Comparison of ENCODE assay signal across 1 cellular context in the genomic region with DNA sequence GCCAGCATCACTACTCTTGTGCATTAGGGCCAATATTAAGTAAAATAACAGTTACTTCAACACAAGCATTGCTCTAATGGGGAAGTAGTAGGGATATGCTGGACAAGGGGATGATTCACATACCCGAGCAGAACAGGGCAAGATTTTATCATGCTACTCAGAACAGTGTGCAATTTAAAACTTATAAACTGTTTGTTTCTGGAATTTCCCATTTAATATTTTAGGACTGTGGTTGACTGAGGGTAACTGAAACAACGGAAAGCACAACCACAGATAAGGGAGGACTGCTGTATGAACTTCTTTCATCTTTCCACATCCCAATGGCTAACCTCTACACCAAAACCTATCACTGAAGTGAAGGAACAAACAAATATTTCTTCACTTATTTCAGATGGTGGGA.
TF ChIP-seq lines count a peak whose summit lies in the region.

No MANE protein-coding gene starts in this region.

TF ChIP-seq in SK-N-SH, 30 proteins besides CTCF, POLR2A, EP300 and RAD21:
- TF ChIP-seq JUND (IDR thresholded peaks at IDR 0.05) = 0 out of 2 replicates have a peak, but pooled peaks have one; percentile 13
- no peak for TF ChIP-seq REST (IDR thresholded peaks at IDR 0.05; ENCODE audit: low read depth, low read length)
- TF ChIP-seq CHD2 (IDR thresholded peaks at IDR 0.05; ENCODE audit: low read length, partially characterized antibody) = no peak
- TF ChIP-seq, protein P1, sequence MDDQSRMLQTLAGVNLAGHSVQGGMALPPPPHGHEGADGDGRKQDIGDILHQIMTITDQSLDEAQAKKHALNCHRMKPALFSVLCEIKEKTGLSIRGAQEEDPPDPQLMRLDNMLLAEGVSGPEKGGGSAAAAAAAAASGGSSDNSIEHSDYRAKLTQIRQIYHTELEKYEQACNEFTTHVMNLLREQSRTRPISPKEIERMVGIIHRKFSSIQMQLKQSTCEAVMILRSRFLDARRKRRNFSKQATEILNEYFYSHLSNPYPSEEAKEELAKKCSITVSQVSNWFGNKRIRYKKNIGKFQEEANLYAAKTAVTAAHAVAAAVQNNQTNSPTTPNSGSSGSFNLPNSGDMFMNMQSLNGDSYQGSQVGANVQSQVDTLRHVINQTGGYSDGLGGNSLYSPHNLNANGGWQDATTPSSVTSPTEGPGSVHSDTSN (IDR thresholded peaks at IDR 0.05) = peak; percentile 9; the same call in 1 of the 2 replicates
